In the genomic region with DNA sequence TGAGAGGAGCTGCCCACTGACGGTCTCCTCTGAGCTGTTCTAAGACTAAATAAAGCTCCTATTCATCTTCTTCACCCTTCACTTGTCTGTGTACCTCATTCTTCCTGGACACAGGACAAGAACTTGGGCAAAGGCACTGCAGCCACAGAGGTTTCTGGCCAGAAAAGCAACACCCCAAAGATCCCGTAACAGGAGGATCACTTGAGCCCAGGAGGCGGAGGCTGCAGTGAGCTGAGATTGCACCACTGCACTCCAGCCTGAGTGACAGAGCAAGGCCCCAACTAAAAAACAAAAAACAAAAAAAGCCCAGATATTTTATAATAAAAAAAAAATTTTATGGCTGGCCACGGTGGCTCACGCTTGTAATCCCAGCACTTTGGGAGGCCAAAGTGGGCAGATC, we compare ENCODE assay signal across 7 cellular contexts. TPM values are rescaled to one million over a fixed set of nuclear protein-coding genes. Genes with fewer than 3 reads are reported as not detected.
DNase-seq lines count a peak whose midpoint lies in the region; ATAC-seq and TF ChIP-seq lines count a peak whose summit lies in the region.
"Not testable (repeated sequence)": the region's sequence is repeated elsewhere in the genome, so short reads cannot be mapped to it uniquely, and the experiment has no call there.

No MANE protein-coding gene starts in this region.

- not testable (repeated sequence) for H3K4me2 ChIP-seq in DND-41 (ENCODE audit: insufficient read depth, low read length); SU-DHL-6 (ENCODE audit: low read depth, low read length, poor library complexity, severe bottlenecking)

- not testable (repeated sequence) for H3K79me2 ChIP-seq in DND-41 (ENCODE audit: insufficient read depth, low read length); SU-DHL-6 (ENCODE audit: insufficient read depth, low read length)

- H3K9me2 ChIP-seq in SU-DHL-6 (replicated peaks; ENCODE audit: insufficient read depth, low read length): not testable (repeated sequence)

- ATAC-seq in DND-41 (ENCODE audit: insufficient read depth, low read depth); activated CD8-positive, alpha-beta T cell treated with anti-CD3 and anti-CD28 coated beads, Interleukin-2, amount 10 ng/mL, durations not matched to agents 7 days and 5 days; activated naive CD8-positive, alpha-beta T cell treated with anti-CD3 and anti-CD28 coated beads, Interleukin-2, amount 10 ng/mL, durations not matched to agents 7 days and 5 days (ENCODE audit: low read depth); natural killer cell; stimulated activated effector memory CD8-positive, alpha-beta T cell treated with anti-CD3 and anti-CD28 coated beads, Interleukin-12 subunit alpha, Interleukin-12 subunit beta, amount 100 ng/mL, for 72 hours: not testable (repeated sequence)

- TF ChIP-seq CTCF in DND-41 (IDR thresholded peaks at IDR 0.05; ENCODE audit: borderline replicate concordance, extremely low read depth, low read length, poor library complexity, severe bottlenecking); SU-DHL-6 (IDR thresholded peaks at IDR 0.05; ENCODE audit: insufficient read depth, low read length, poor library complexity, severe bottlenecking); natural killer cell (IDR thresholded peaks at IDR 0.05): not testable (repeated sequence)

- POLR2A ChIA-PET in activated CD8-positive, alpha-beta T cell treated with anti-CD3 and anti-CD28 coated beads, Interleukin-2, amount 10 ng/mL, durations not matched to agents 7 days and 5 days (lab: Charles Lee): interaction anchor here (0.7 to 5.1 kb wide), 5 partner anchors 14 to 109 kb away, joined by 3 to 51 read pairs (median 4); a partner anchor contains a TSS
- POLR2A ChIA-PET in activated naive CD8-positive, alpha-beta T cell treated with anti-CD3 and anti-CD28 coated beads, Interleukin-2, amount 10 ng/mL, durations not matched to agents 7 days and 5 days (lab: Charles Lee): interaction anchor here (0.8 to 7.7 kb wide), 7 partner anchors 29 to 117 kb away, joined by 3 to 160 read pairs (median 6); a partner anchor contains a TSS

- peak overlapping the region; percentile 52 for H2AFZ ChIP-seq in DND-41 (ENCODE audit: low read depth, low read length)
- H2AFZ ChIP-seq in SU-DHL-6 (ENCODE audit: low read depth, low read length, severe bottlenecking): not testable (repeated sequence)

- H3K36me3 Mint-ChIP-seq in activated CD8-positive, alpha-beta T cell treated with anti-CD3 and anti-CD28 coated beads, Interleukin-2, amount 10 ng/mL, durations not matched to agents 7 days and 5 days (ENCODE audit: low read depth); activated naive CD8-positive, alpha-beta T cell treated with anti-CD3 and anti-CD28 coated beads, Interleukin-2, amount 10 ng/mL, durations not matched to agents 7 days and 5 days; immature natural killer cell; natural killer cell; stimulated activated effector memory CD8-positive, alpha-beta T cell treated with anti-CD3 and anti-CD28 coated beads, Interleukin-12 subunit alpha, Interleukin-12 subunit beta, amount 100 ng/mL, for 72 hours: not testable (repeated sequence)

- H3K9me3 Mint-ChIP-seq in activated CD8-positive, alpha-beta T cell treated with anti-CD3 and anti-CD28 coated beads, Interleukin-2, amount 10 ng/mL, durations not matched to agents 7 days and 5 days (ENCODE audit: insufficient read depth); activated naive CD8-positive, alpha-beta T cell treated with anti-CD3 and anti-CD28 coated beads, Interleukin-2, amount 10 ng/mL, durations not matched to agents 7 days and 5 days; immature natural killer cell; natural killer cell; stimulated activated effector memory CD8-positive, alpha-beta T cell treated with anti-CD3 and anti-CD28 coated beads, Interleukin-12 subunit alpha, Interleukin-12 subunit beta, amount 100 ng/mL, for 72 hours: not testable (repeated sequence)

- H3K9ac ChIP-seq in DND-41 (ENCODE audit: low read depth, low read length): peak overlapping the region; percentile 48
- not testable (repeated sequence) for H3K9ac ChIP-seq in SU-DHL-6 (ENCODE audit: low read length)

- H3K36me3 ChIP-seq in DND-41 (ENCODE audit: insufficient read depth, low read length); SU-DHL-6 (ENCODE audit: low read length): not testable (repeated sequence)

- peak overlapping the region; percentile 84 for H3K27ac Mint-ChIP-seq in activated CD8-positive, alpha-beta T cell treated with anti-CD3 and anti-CD28 coated beads, Interleukin-2, amount 10 ng/mL, durations not matched to agents 7 days and 5 days
- peak overlapping the region; percentile 82 for H3K27ac Mint-ChIP-seq in activated naive CD8-positive, alpha-beta T cell treated with anti-CD3 and anti-CD28 coated beads, Interleukin-2, amount 10 ng/mL, durations not matched to agents 7 days and 5 days
- H3K27ac Mint-ChIP-seq in immature natural killer cell (peak overlapping the region; percentile 64 to 87 (median 74)), natural killer cell (peak overlapping the region in 1 of 2 donors; percentile 72)
- peak overlapping the region; percentile 50 for H3K27ac Mint-ChIP-seq in stimulated activated effector memory CD8-positive, alpha-beta T cell treated with anti-CD3 and anti-CD28 coated beads, Interleukin-12 subunit alpha, Interleukin-12 subunit beta, amount 100 ng/mL, for 72 hours

- intact Hi-C loops in natural killer cell (cut with micrococcal nuclease): not testable (repeated sequence)

- peak overlapping the region; percentile 87 for H3K27ac ChIP-seq in DND-41 (ENCODE audit: low read length)
- peak overlapping the region; percentile 75 for H3K27ac ChIP-seq in SU-DHL-6 (ENCODE audit: low read depth, low read length)

- not testable (repeated sequence) for H3K27me3 Mint-ChIP-seq in activated CD8-positive, alpha-beta T cell treated with anti-CD3 and anti-CD28 coated beads, Interleukin-2, amount 10 ng/mL, durations not matched to agents 7 days and 5 days (ENCODE audit: low read depth); activated naive CD8-positive, alpha-beta T cell treated with anti-CD3 and anti-CD28 coated beads, Interleukin-2, amount 10 ng/mL, durations not matched to agents 7 days and 5 days; immature natural killer cell (ENCODE audit: low read depth in 3 of 3); natural killer cell (ENCODE audit: low read depth in 2 of 2)

- not testable (repeated sequence) for H3K4me3 Mint-ChIP-seq in activated CD8-positive, alpha-beta T cell treated with anti-CD3 and anti-CD28 coated beads, Interleukin-2, amount 10 ng/mL, durations not matched to agents 7 days and 5 days; activated naive CD8-positive, alpha-beta T cell treated with anti-CD3 and anti-CD28 coated beads, Interleukin-2, amount 10 ng/mL, durations not matched to agents 7 days and 5 days
- peak overlapping the region in 2 of 5 donors; percentile 24 to 45 for H3K4me3 Mint-ChIP-seq in immature natural killer cell
- peak overlapping the region; percentile 45 for H3K4me3 Mint-ChIP-seq in natural killer cell
- H3K4me3 Mint-ChIP-seq in stimulated activated effector memory CD8-positive, alpha-beta T cell treated with anti-CD3 and anti-CD28 coated beads, Interleukin-12 subunit alpha, Interleukin-12 subunit beta, amount 100 ng/mL, for 72 hours: peak overlapping the region; percentile 13

- peaks cover 51% of the 10 kb centered on the region for H3K4me1 Mint-ChIP-seq in activated CD8-positive, alpha-beta T cell treated with anti-CD3 and anti-CD28 coated beads, Interleukin-2, amount 10 ng/mL, durations not matched to agents 7 days and 5 days (ENCODE audit: low read depth)
- peaks cover 25% of the 10 kb centered on the region for H3K4me1 Mint-ChIP-seq in activated naive CD8-positive, alpha-beta T cell treated with anti-CD3 and anti-CD28 coated beads, Interleukin-2, amount 10 ng/mL, durations not matched to agents 7 days and 5 days
- H3K4me1 Mint-ChIP-seq in immature natural killer cell (peaks cover 22 to 31% of the 10 kb centered on the region in 2 donors), natural killer cell (peaks cover 0 to 17% of the 10 kb centered on the region in 2 donors)
- H3K4me1 Mint-ChIP-seq in stimulated activated effector memory CD8-positive, alpha-beta T cell treated with anti-CD3 and anti-CD28 coated beads, Interleukin-12 subunit alpha, Interleukin-12 subunit beta, amount 100 ng/mL, for 72 hours: peaks cover 32% of the 10 kb centered on the region

- H3F3A ChIP-seq in SU-DHL-6 (ENCODE audit: insufficient read depth): peaks cover 16% of the 10 kb centered on the region

- H4K20me1 ChIP-seq in DND-41 (ENCODE audit: insufficient read depth, low read length); SU-DHL-6 (ENCODE audit: low read depth, low read length): not testable (repeated sequence)

- DNase-seq in DND-41; activated CD8-positive, alpha-beta T cell treated with anti-CD3 and anti-CD28 coated beads, Interleukin-2, amount 10 ng/mL, durations not matched to agents 7 days and 5 days; activated naive CD8-positive, alpha-beta T cell treated with anti-CD3 and anti-CD28 coated beads, Interleukin-2, amount 10 ng/mL, durations not matched to agents 7 days and 5 days; immature natural killer cell; natural killer cell; stimulated activated effector memory CD8-positive, alpha-beta T cell treated with anti-CD3 and anti-CD28 coated beads, Interleukin-12 subunit alpha, Interleukin-12 subunit beta, amount 100 ng/mL, for 72 hours (ENCODE audit: low spot score in 2 of 2): not testable (repeated sequence)

- CTCF ChIA-PET in activated CD8-positive, alpha-beta T cell treated with anti-CD3 and anti-CD28 coated beads, Interleukin-2, amount 10 ng/mL, durations not matched to agents 7 days and 5 days (lab: Charles Lee): interaction anchor here (1.4 to 3.9 kb wide), 7 partner anchors 10 to 68 kb away, joined by 3 to 19 read pairs (median 13); no protein-coding TSS in a partner anchor

- H3K27me3 ChIP-seq in DND-41 (ENCODE audit: insufficient read depth, low read length, poor library complexity); SU-DHL-6 (ENCODE audit: low read length): not testable (repeated sequence)

- not testable (repeated sequence) for H3K4me3 ChIP-seq in DND-41 (ENCODE audit: low read depth in 1 of 2, low read length in 2 of 2); SU-DHL-6 (ENCODE audit: insufficient read depth, low read length, poor library complexity, severe bottlenecking)

- not testable (repeated sequence) for H3K9me3 ChIP-seq in DND-41 (ENCODE audit: insufficient read depth, low read length, severe bottlenecking); SU-DHL-6 (ENCODE audit: insufficient read depth, low read length)

- peaks cover 30% of the 10 kb centered on the region for H3K4me1 ChIP-seq in DND-41 (ENCODE audit: insufficient read depth, low read length)

RNA-seq across cellular contexts. Expression of a gene that starts 28.3 kb away (rescaled TPM):
- total RNA-seq in activated CD8-positive, alpha-beta T cell treated with anti-CD3 and anti-CD28 coated beads, Interleukin-2, amount 10 ng/mL, durations not matched to agents 7 days and 5 days: 100 to 1,000 TPM; 151 to 154 TPM
- total RNA-seq in activated naive CD8-positive, alpha-beta T cell treated with anti-CD3 and anti-CD28 coated beads, Interleukin-2, amount 10 ng/mL, durations not matched to agents 7 days and 5 days: 100 to 1,000 TPM; 103 to 110 TPM
- polyA plus RNA-seq in immature natural killer cell: 100 to 1,000 TPM in 1 of 3 donors, 10 to 100 TPM in 2; 86.8 to 116 (median 90.3) TPM
- 10 to 100 TPM; 45.0 to 49.1 (median 45.4) TPM for total RNA-seq in natural killer cell

RNA-seq across cellular contexts. Expression of a gene that starts 34.0 kb away (rescaled TPM):
- total RNA-seq in activated CD8-positive, alpha-beta T cell treated with anti-CD3 and anti-CD28 coated beads, Interleukin-2, amount 10 ng/mL, durations not matched to agents 7 days and 5 days: 100 to 1,000 TPM; 176 to 178 TPM
- total RNA-seq in activated naive CD8-positive, alpha-beta T cell treated with anti-CD3 and anti-CD28 coated beads, Interleukin-2, amount 10 ng/mL, durations not matched to agents 7 days and 5 days: 100 to 1,000 TPM; 121 to 127 TPM
- 10 to 100 TPM; 17.4 to 37.7 (median 32.6) TPM for polyA plus RNA-seq in immature natural killer cell
- 10 to 100 TPM; 11.2 to 23.1 (median 18.9) TPM for total RNA-seq in natural killer cell

RNA-seq across cellular contexts. Expression of a gene that starts 38.4 kb away (rescaled TPM):
- total RNA-seq in activated CD8-positive, alpha-beta T cell treated with anti-CD3 and anti-CD28 coated beads, Interleukin-2, amount 10 ng/mL, durations not matched to agents 7 days and 5 days: 10 to 100 TPM; 23.9 to 24.1 TPM
- 10 to 100 TPM; 38.8 to 42.7 TPM for total RNA-seq in activated naive CD8-positive, alpha-beta T cell treated with anti-CD3 and anti-CD28 coated beads, Interleukin-2, amount 10 ng/mL, durations not matched to agents 7 days and 5 days
- polyA plus RNA-seq in immature natural killer cell: 1 to 10 TPM; 1.5 to 6.9 (median 2.7) TPM
- total RNA-seq in natural killer cell: 10 to 100 TPM; 40.2 to 66.2 (median 48.5) TPM

Comparison
In these comparisons a context has a peak if more than half of its experiments do, and no peak if none do; other contexts are left out.
1. RNA of a gene that starts 34.0 kb away (total RNA-seq): 176 to 178 TPM in activated CD8-positive, alpha-beta T cell treated with anti-CD3 and anti-CD28 coated beads, Interleukin-2, amount 10 ng/mL, durations not matched to agents 7 days and 5 days and 121 to 127 TPM in activated naive CD8-positive, alpha-beta T cell treated with anti-CD3 and anti-CD28 coated beads, Interleukin-2, amount 10 ng/mL, durations not matched to agents 7 days and 5 days; 11.2 to 23.1 TPM in natural killer cell; every median in the first group is over 4 times any median in the second.